8 cellular contexts compared by ENCODE assay signal in genomic region chr5:138754699-138755057, GRCh38. TPM values are rescaled to one million over a fixed set of nuclear protein-coding genes. Genes with fewer than 3 reads are reported as not detected.
DNase-seq lines count a peak whose midpoint lies in the region; ATAC-seq and TF ChIP-seq lines count a peak whose summit lies in the region.

No MANE protein-coding gene starts in this region.

- H3K4me1 ChIP-seq in esophagus (ENCODE audit: control insufficient read depth in 2 of 2, insufficient read depth in 2 of 2, low read length in 1 of 2): peaks cover 0 to 4% of the 10 kb centered on the region in 2 donors
- peaks cover 10 to 13% of the 10 kb centered on the region in 2 experiments for H3K4me1 ChIP-seq in trophoblast cell (ENCODE audit: control insufficient read depth in 1 of 2, insufficient read depth in 2 of 2, low read length in 2 of 2)

- DNase-seq in Calu3 (peak; percentile 60), RPMI7951 (ENCODE audit: low read depth) (peak; percentile 77), trophoblast cell (no peak), NCI-H1436 (lab: John Stamatoyannopoulos, UW) (no peak), NCI-H2227 (lab: John Stamatoyannopoulos, UW; ENCODE audit: unreplicated experiment) (no peak)
- DNase-seq in activated CD8-positive, alpha-beta memory T cell treated with anti-CD3 and anti-CD28 coated beads, Interleukin-2, amount 50 U/mL, for 4 hours: no peak

- no peak overlapping the region for H4K8ac ChIP-seq in trophoblast cell (ENCODE audit: low read depth, low read length)

- H2AK5ac ChIP-seq in trophoblast cell (ENCODE audit: low read length): no peak overlapping the region

- H3K4me1 Mint-ChIP-seq in Calu3 (ENCODE audit: low read depth, unreplicated experiment): peaks cover 51% of the 10 kb centered on the region

- peak overlapping the region; percentile 89 for H3K4me3 Mint-ChIP-seq in Calu3 (ENCODE audit: low read depth, unreplicated experiment)

- no peak overlapping the region for H2BK120ac ChIP-seq in trophoblast cell (ENCODE audit: insufficient read depth, low read length, poor library complexity)

- H3K18ac ChIP-seq in trophoblast cell (ENCODE audit: low read length): no peak overlapping the region

- peak overlapping the region; percentile 43 for H2BK12ac ChIP-seq in trophoblast cell (ENCODE audit: low read length)

- TF ChIP-seq CTCF in Calu3 (IDR thresholded peaks at IDR 0.05; ENCODE audit: unreplicated experiment): no peak

- no peak for ATAC-seq in GM21717 (IDR thresholded peaks at IDR 0.05; ENCODE audit: unreplicated experiment)

- peak overlapping the region; percentile 76 to 95 for H3K27ac ChIP-seq in esophagus (ENCODE audit: low read depth in 2 of 2, low read length in 1 of 2)
- H3K27ac ChIP-seq in trophoblast cell (ENCODE audit: low read depth, low read length): no peak overlapping the region

- H3K27ac Mint-ChIP-seq in Calu3 (ENCODE audit: unreplicated experiment): peak overlapping the region; percentile 95

- H3K4me3 ChIP-seq in esophagus (ENCODE audit: low read depth in 1 of 2, low read length in 2 of 2) (peak overlapping the region in 1 of 2 donors; percentile 96), trophoblast cell (ENCODE audit: low read depth, low read length) (no peak overlapping the region)

- CTCF ChIA-PET in Calu3 (lab: Charles Lee): interaction anchor here (1.8 kb wide), 1 partner anchor 29 kb away, joined by 5 read pairs; no protein-coding TSS in a partner anchor

- peaks cover 16% of the 10 kb centered on the region for H3K79me1 ChIP-seq in trophoblast cell (ENCODE audit: low read length)

- no peak overlapping the region for H3K14ac ChIP-seq in trophoblast cell (ENCODE audit: low read length)

- no TSS peak for BruUV-seq in Calu3 (replicated peaks; lab: Mats Ljungman, UMichigan)

- no peak overlapping the region for H4K12ac ChIP-seq in trophoblast cell (ENCODE audit: low read depth, low read length)

- no peaks in the 10 kb centered on the region for H3K27me3 ChIP-seq in esophagus (ENCODE audit: control insufficient read depth in 1 of 2, insufficient read depth in 2 of 2, low read length in 2 of 2)
- no peaks in the 10 kb centered on the region for H3K27me3 ChIP-seq in trophoblast cell (ENCODE audit: insufficient read depth, low read length)

- no peak overlapping the region for H4K91ac ChIP-seq in trophoblast cell (ENCODE audit: low read depth, low read length)

- no peak overlapping the region for H2AFZ ChIP-seq in trophoblast cell (ENCODE audit: insufficient read depth, low read length, poor library complexity)

- no peak overlapping the region for H2BK5ac ChIP-seq in trophoblast cell (ENCODE audit: low read depth, low read length, poor library complexity)

- H3K4ac ChIP-seq in trophoblast cell (ENCODE audit: low read depth, low read length): peak overlapping the region; percentile 98

- H3K36me3 Mint-ChIP-seq in Calu3 (ENCODE audit: insufficient read depth, unreplicated experiment): peaks cover 80% of the 10 kb centered on the region

- H3K27me3 Mint-ChIP-seq in Calu3 (ENCODE audit: unreplicated experiment): no peaks in the 10 kb centered on the region

- peak overlapping the region; percentile 43 for H3K4me2 ChIP-seq in trophoblast cell (ENCODE audit: low read length)

- H3K9me3 ChIP-seq in esophagus (ENCODE audit: control insufficient read depth in 2 of 2, insufficient read depth in 1 of 2, low read depth in 1 of 2, low read length in 1 of 2) (no peaks in the 10 kb centered on the region), trophoblast cell (ENCODE audit: insufficient read depth, low read depth, low read length) (no peaks in the 10 kb centered on the region)

- intact Hi-C loops in Calu3 (cut with micrococcal nuclease; ENCODE audit: unreplicated experiment): loop anchor here (5.0 to 10.0 kb wide), 3 partner anchors 102 to 518 kb away; partner anchors contain the start of gene HSPA9

- WGBS in esophagus, 2 donors: 52 to 53% methylated on average over 14 of the region's 14 CpGs
- WGBS in trophoblast cell (ENCODE audit: extremely low coverage, insufficient coverage, insufficient read length): no CpG with 5 or more reads among the region's 14 CpGs

- no peaks in the 10 kb centered on the region for H3K9me3 Mint-ChIP-seq in Calu3 (ENCODE audit: low read depth, unreplicated experiment)

- H3K36me3 ChIP-seq in esophagus (ENCODE audit: control insufficient read depth in 2 of 2, insufficient read depth in 2 of 2, low read length in 1 of 2) (peaks cover 2 to 4% of the 10 kb centered on the region in 2 donors), trophoblast cell (ENCODE audit: control insufficient read depth in 1 of 2, insufficient read depth in 2 of 2, low read length in 2 of 2) (peaks cover 13 to 23% of the 10 kb centered on the region in 2 experiments)

- no peak overlapping the region for H3K23ac ChIP-seq in trophoblast cell (ENCODE audit: low read length)

- no peak overlapping the region for H3K9ac ChIP-seq in trophoblast cell (ENCODE audit: low read length)

- peaks cover 41% of the 10 kb centered on the region for H3K79me2 ChIP-seq in trophoblast cell (ENCODE audit: control insufficient read depth, insufficient read depth, low read length, poor library complexity)

RNA-seq across cellular contexts. Expression of gene CTNNA1, which starts 1.5 kb away (rescaled TPM):
- total RNA-seq in Calu3 (2022): 623 and 734 TPM in 2 replicates
- 243 and 244 TPM in 2 replicates for total RNA-seq in RPMI7951 (2014; rRNA removed; shearing (Covaris generic))
- 100 to 1,000 TPM; 221 to 223 TPM for polyA plus RNA-seq in esophagus
- 203 and 211 TPM in 2 replicates for polyA plus RNA-seq in trophoblast cell (2013)

Comparison
In these comparisons a context has a peak if more than half of its experiments do, and no peak if none do; other contexts are left out.
1. DNase-seq: peak in Calu3 (single experiment) and RPMI7951 (single experiment); none in trophoblast cell (0 of 2), NCI-H1436 (single experiment), activated CD8-positive, alpha-beta memory T cell treated with anti-CD3 and anti-CD28 coated beads, Interleukin-2, amount 50 U/mL, for 4 hours (single experiment) and NCI-H2227 (single experiment).